In the genomic region with DNA sequence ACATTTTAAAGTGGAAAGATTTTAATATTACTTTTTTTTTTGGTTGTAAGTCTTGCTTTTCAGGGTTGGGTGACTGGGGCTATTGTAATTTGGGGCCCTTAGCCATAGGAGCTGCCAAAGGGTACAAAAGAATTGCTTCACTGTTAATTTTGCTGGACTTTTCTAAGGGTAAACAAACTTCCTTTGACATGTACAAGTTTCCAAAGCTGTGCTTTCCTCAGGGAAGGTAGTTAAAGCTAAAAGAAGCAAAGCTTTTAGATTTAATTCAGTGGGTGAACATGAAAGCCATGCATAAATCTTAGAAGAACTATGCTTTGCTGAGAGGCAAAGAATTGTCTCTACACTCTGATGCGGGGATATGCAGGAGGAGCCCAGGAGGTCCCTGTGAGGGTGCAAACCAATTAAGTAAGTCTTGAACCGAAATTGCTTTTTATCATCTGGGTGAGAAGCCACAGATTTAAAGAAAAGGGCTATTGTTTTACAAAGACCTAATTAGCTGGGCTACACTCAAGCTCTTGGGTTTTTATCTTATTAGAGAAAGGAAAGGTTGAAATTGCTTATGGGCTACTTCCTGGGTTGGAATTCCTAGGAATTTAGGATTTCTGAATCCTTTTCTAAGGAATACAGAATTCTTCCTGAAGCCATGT, we compare ENCODE assay signal across 17 cellular contexts.
DNase-seq lines count a peak whose midpoint lies in the region; TF ChIP-seq lines count a peak whose summit lies in the region.
"Had no signal": no experiment of that assay in that cellular context is flagged by ENCODE, and none has a peak within 500 bp of the region (broad histone marks: within the 10 kb centered on the region; RNA-seq: fewer than 3 reads in every experiment).

No MANE protein-coding gene starts in this region.

- H3K4me3 Mint-ChIP-seq in nephron = peak overlapping the region; percentile 8 to 33 (median 10)
- H3K4me3 Mint-ChIP-seq: activated CD4-positive, alpha-beta T cell treated with anti-CD3 and anti-CD28 coated beads, Interleukin-2, amount 10 ng/mL, durations not matched to agents 24 days and 14 days; B cell had no signal

- H3K36me3 ChIP-seq in NT2/D1 (ENCODE audit: insufficient read depth, insufficient read length, low read length) (no peaks in the 10 kb centered on the region), esophagus muscularis mucosa (no peaks in the 10 kb centered on the region), transverse colon (no peaks in the 10 kb centered on the region), testis (ENCODE audit: low read depth, missing control alignments) (no peaks in the 10 kb centered on the region)
- H3K36me3 ChIP-seq: ascending aorta, neutrophil had no signal

- peak overlapping the region; percentile 55 to 94 (median 72) for H3K27ac Mint-ChIP-seq in nephron
- H3K27ac Mint-ChIP-seq: activated CD4-positive, alpha-beta T cell treated with anti-CD3 and anti-CD28 coated beads, Interleukin-2, amount 10 ng/mL, durations not matched to agents 24 days and 14 days; B cell had no signal

- H3K9me3 Mint-ChIP-seq in nephron = no peaks in the 10 kb centered on the region
- H3K9me3 Mint-ChIP-seq: activated CD4-positive, alpha-beta T cell treated with anti-CD3 and anti-CD28 coated beads, Interleukin-2, amount 10 ng/mL, durations not matched to agents 24 days and 14 days had no signal

- H3K4me1 ChIP-seq in NT2/D1 (ENCODE audit: insufficient read depth, insufficient read length) (no peaks in the 10 kb centered on the region), esophagus muscularis mucosa (peaks cover 10 to 58% (median 31%) of the 10 kb centered on the region in 4 donors), transverse colon (peaks cover 0 to 6% (median 2%) of the 10 kb centered on the region in 4 donors), testis (no peaks in the 10 kb centered on the region)

- intact Hi-C loops in esophagus muscularis mucosa (cut with DNase I) = no loop called here
- intact Hi-C loops in transverse colon (cut with DNase I; ENCODE audit: low total_unique reads) = no loop called here
- intact Hi-C loops in testis (cut with DNase I; ENCODE audit: low total_unique reads) = no loop called here

- peak; percentile 36 for DNase-seq in NT2/D1 (ENCODE audit: low read depth, low spot score)
- DNase-seq in esophagus muscularis mucosa (ENCODE audit: extremely low spot score) = no peak
- no peak for DNase-seq in transverse colon
- DNase-seq in dermis blood vessel endothelial cell = no peak
- DNase-seq in testis = no peak
- DNase-seq in NCI-H187 (lab: John Stamatoyannopoulos, UW) = no peak
- DNase-seq: activated CD4-positive, alpha-beta T cell treated with anti-CD3 and anti-CD28 coated beads, Interleukin-2, amount 10 ng/mL, durations not matched to agents 24 days and 14 days; activated CD8-positive, alpha-beta memory T cell treated with anti-CD3 and anti-CD28 coated beads, Interleukin-2, amount 50 U/mL, for 4 hours; activated naive CD4-positive, alpha-beta T cell treated with Interleukin-2 at 50 U/mL for 16 hours; GDM1; KBM-7; NCI-H748 treated with DMSO at 0.1 percent for 48 hours; stimulated activated CD4-positive, alpha-beta T cell treated with anti-CD3 and anti-CD28 coated beads, Interleukin-2, amount 100 ng/mL, for 24 hours had no signal

- no peaks in the 10 kb centered on the region for H3K36me3 Mint-ChIP-seq in nephron (ENCODE audit: low read depth)

- peak overlapping the region; percentile 43 to 62 (median 52) for H3K27ac ChIP-seq in esophagus muscularis mucosa (replicated peaks in 1 of 4)
- peak overlapping the region in 3 of 4 donors; percentile 5 to 60 (median 38) for H3K27ac ChIP-seq in transverse colon
- H3K27ac ChIP-seq in testis = peak overlapping the region in 1 of 2 donors; percentile 60
- H3K27ac ChIP-seq: neutrophil had no signal

- H3K4me1 Mint-ChIP-seq in nephron = peaks cover 28% of the 10 kb centered on the region
- H3K4me1 Mint-ChIP-seq: activated CD4-positive, alpha-beta T cell treated with anti-CD3 and anti-CD28 coated beads, Interleukin-2, amount 10 ng/mL, durations not matched to agents 24 days and 14 days; B cell had no signal

- in situ Hi-C loops in transverse colon (cut with MboI; ENCODE audit: low pct_ligation_motif_present in 1 of 4, low pct_unique_long_range_greater_than_20kb in 1 of 4, low sequenced_read_pairs in 3 of 4) = no loop called here

- no peaks in the 10 kb centered on the region for H3K27me3 Mint-ChIP-seq in nephron (ENCODE audit: low read depth)
- H3K27me3 Mint-ChIP-seq: B cell had no signal

- TF ChIP-seq CTCF in esophagus muscularis mucosa (IDR thresholded peaks at IDR 0.05) (no peak), nephron (IDR thresholded peaks at IDR 0.05; ENCODE audit: unreplicated experiment in 3 of 3) (no peak), transverse colon (IDR thresholded peaks at IDR 0.05) (no peak), testis (IDR thresholded peaks at IDR 0.05) (no peak)

- no peak overlapping the region for H3K9ac ChIP-seq in NT2/D1 (ENCODE audit: insufficient read length, low read depth)

- TF ChIP-seq POLR2A in esophagus muscularis mucosa (IDR thresholded peaks at IDR 0.05; ENCODE audit: low read depth) (no peak), transverse colon (IDR thresholded peaks at IDR 0.05) (no peak), testis (IDR thresholded peaks at IDR 0.05) (no peak)

- H3K4me3 ChIP-seq in NT2/D1 (ENCODE audit: insufficient read length, low read depth) (no peak overlapping the region), esophagus muscularis mucosa (no peak overlapping the region), transverse colon (no peak overlapping the region), testis (no peak overlapping the region)
- H3K4me3 ChIP-seq: ascending aorta had no signal

- no peaks in the 10 kb centered on the region for H3K27me3 ChIP-seq in NT2/D1 (ENCODE audit: insufficient read depth, insufficient read length)
- no peaks in the 10 kb centered on the region for H3K27me3 ChIP-seq in esophagus muscularis mucosa
- H3K27me3 ChIP-seq in transverse colon = no peaks in the 10 kb centered on the region
- H3K27me3 ChIP-seq in testis = no peaks in the 10 kb centered on the region
- H3K27me3 ChIP-seq: ascending aorta had no signal

- 54% methylated on average over 2 of the region's 2 CpGs for WGBS in esophagus muscularis mucosa
- 40 to 71% methylated on average over 1 to 2 of the region's 2 CpGs for WGBS in transverse colon (ENCODE audit: low coverage in 1 of 2), 2 donors
- 39 to 47% methylated on average over 2 of the region's 2 CpGs for WGBS in testis, 2 donors

- no peaks in the 10 kb centered on the region for H3K9me3 ChIP-seq in NT2/D1 (ENCODE audit: insufficient read depth, low read length)
- H3K9me3 ChIP-seq in esophagus muscularis mucosa = no peaks in the 10 kb centered on the region
- H3K9me3 ChIP-seq in transverse colon = no peaks in the 10 kb centered on the region
- H3K9me3 ChIP-seq in testis = no peaks in the 10 kb centered on the region
- H3K9me3 ChIP-seq: ascending aorta, neutrophil had no signal

- TF ChIP-seq EP300 in esophagus muscularis mucosa (IDR thresholded peaks at IDR 0.05) (no peak), transverse colon (IDR thresholded peaks at IDR 0.05; ENCODE audit: low read depth) (no peak)
